20 cellular contexts compared by ENCODE assay signal in genomic region chr9:94625835-94626234, GRCh38. TPM values are rescaled to one million over a fixed set of nuclear protein-coding genes. Genes with fewer than 3 reads are reported as not detected.
DNase-seq lines count a peak whose midpoint lies in the region; ATAC-seq, FAIRE-seq and TF ChIP-seq lines count a peak whose summit lies in the region.
"Had no signal": no experiment of that assay in that cellular context is flagged by ENCODE, and none has a peak within 500 bp of the region (broad histone marks: within the 10 kb centered on the region; RNA-seq: fewer than 3 reads in every experiment).

No MANE protein-coding gene starts in this region.

- H2AFZ ChIP-seq in DND-41 (ENCODE audit: low read depth, low read length) (no peak overlapping the region), OCI-LY7 (ENCODE audit: low read length) (no peak overlapping the region)
- H2AFZ ChIP-seq: GM23338 had no signal

- H4K20me1 ChIP-seq in DND-41 (ENCODE audit: insufficient read depth, low read length) (no peaks in the 10 kb centered on the region), OCI-LY7 (ENCODE audit: insufficient read depth, low read length) (no peaks in the 10 kb centered on the region)

- H3K27ac ChIP-seq in DND-41 (ENCODE audit: low read length) (no peak overlapping the region), OCI-LY7 (ENCODE audit: low read depth, low read length, poor library complexity, severe bottlenecking) (no peak overlapping the region)

- H3K36me3 Mint-ChIP-seq in dendritic cell treated with granulocyte-macrophage colony-stimulating factor and Interleukin-4, amounts not matched to agents 40 ng/mL and 50 ng/mL, for 4 days (ENCODE audit: low read depth): peaks cover 65% of the 10 kb centered on the region
- no peaks in the 10 kb centered on the region for H3K36me3 Mint-ChIP-seq in stimulated activated naive B cell treated with anti-CD40 and anti-IgM and Interleukin-4, amounts not matched to agents 10 μg/mL and 1 μg/mL and 100 μg/mL, for 72 hours

- no peak overlapping the region for H3K9ac ChIP-seq in DND-41 (ENCODE audit: low read depth, low read length)

- ATAC-seq in DND-41 (ENCODE audit: insufficient read depth, low read depth): peak; percentile 67
- no peak for ATAC-seq in stimulated activated naive B cell treated with anti-CD40 and anti-IgM and Interleukin-4, amounts not matched to agents 10 μg/mL and 1 μg/mL and 100 μg/mL, for 72 hours (replicated peaks)
- ATAC-seq: GM23338, HepG2 had no signal

- DNase-seq in DND-41 (peak; percentile 29), OCI-LY7 (ENCODE audit: low spot score) (peak; percentile 35), D721Med (ENCODE audit: insufficient read length, low spot score) (no peak), NCI-H187 (lab: John Stamatoyannopoulos, UW) (no peak), MV-4-11 (lab: John Stamatoyannopoulos, UW) (no peak)
- DNase-seq in stimulated activated naive B cell treated with anti-CD40 and anti-IgM and Interleukin-4, amounts not matched to agents 10 μg/mL and 1 μg/mL and 100 μg/mL, for 72 hours: no peak
- DNase-seq: ACHN; C1 segment of cervical spinal cord; Calu3; CD4-positive, alpha-beta T cell; DMS79; EL had no signal

- H3K9me3 Mint-ChIP-seq in dendritic cell treated with granulocyte-macrophage colony-stimulating factor and Interleukin-4, amounts not matched to agents 40 ng/mL and 50 ng/mL, for 4 days: no peaks in the 10 kb centered on the region
- no peaks in the 10 kb centered on the region for H3K9me3 Mint-ChIP-seq in stimulated activated naive B cell treated with anti-CD40 and anti-IgM and Interleukin-4, amounts not matched to agents 10 μg/mL and 1 μg/mL and 100 μg/mL, for 72 hours
- H3K9me3 Mint-ChIP-seq: CD4-positive, alpha-beta T cell; GM23338 had no signal

- H3K9me3 ChIP-seq in DND-41 (ENCODE audit: insufficient read depth, low read length, severe bottlenecking): no peaks in the 10 kb centered on the region
- no peaks in the 10 kb centered on the region for H3K9me3 ChIP-seq in OCI-LY7 (ENCODE audit: low read length)
- H3K9me3 ChIP-seq: HAP-1 had no signal

- POLR2A ChIA-PET in OCI-LY7 (lab: Charles Lee): interaction anchor here (0.9 kb wide), 1 partner anchor 30 kb away, joined by 3 read pairs; no protein-coding TSS in a partner anchor

- no peak for FAIRE-seq in D721Med (lab: Jason Lieb, UNC)
- FAIRE-seq: G401.6, GM12891, HepG2, HTR-8/SVneo had no signal

- no TSS peak for BruUV-seq in OCI-LY7 (replicated peaks; lab: Mats Ljungman, UMichigan)

- no peaks in the 10 kb centered on the region for H3K36me3 ChIP-seq in DND-41 (ENCODE audit: insufficient read depth, low read length)
- no peaks in the 10 kb centered on the region for H3K36me3 ChIP-seq in OCI-LY7 (ENCODE audit: insufficient read depth, low read length)
- H3K36me3 ChIP-seq: HAP-1 had no signal

- H3K4me1 Mint-ChIP-seq in dendritic cell treated with granulocyte-macrophage colony-stimulating factor and Interleukin-4, amounts not matched to agents 40 ng/mL and 50 ng/mL, for 4 days (ENCODE audit: low read depth): peaks cover 49% of the 10 kb centered on the region
- no peaks in the 10 kb centered on the region for H3K4me1 Mint-ChIP-seq in stimulated activated naive B cell treated with anti-CD40 and anti-IgM and Interleukin-4, amounts not matched to agents 10 μg/mL and 1 μg/mL and 100 μg/mL, for 72 hours

- H3K27ac Mint-ChIP-seq in dendritic cell treated with granulocyte-macrophage colony-stimulating factor and Interleukin-4, amounts not matched to agents 40 ng/mL and 50 ng/mL, for 4 days: peak overlapping the region; percentile 76
- peak overlapping the region; percentile 31 for H3K27ac Mint-ChIP-seq in stimulated activated naive B cell treated with anti-CD40 and anti-IgM and Interleukin-4, amounts not matched to agents 10 μg/mL and 1 μg/mL and 100 μg/mL, for 72 hours
- H3K27ac Mint-ChIP-seq: CD4-positive, alpha-beta T cell; GM23338 had no signal

- TF ChIP-seq CTCF in DND-41 (IDR thresholded peaks at IDR 0.05; ENCODE audit: borderline replicate concordance, extremely low read depth, low read length, poor library complexity, severe bottlenecking) (no peak), OCI-LY7 (conservative IDR thresholded peaks at IDR 0.05; ENCODE audit: low read length) (no peak), D721Med (IDR thresholded peaks at IDR 0.05; ENCODE audit: insufficient read depth, missing control alignments) (no peak)

- H3K27me3 Mint-ChIP-seq in dendritic cell treated with granulocyte-macrophage colony-stimulating factor and Interleukin-4, amounts not matched to agents 40 ng/mL and 50 ng/mL, for 4 days: no peaks in the 10 kb centered on the region
- peaks cover 0 to 7% of the 10 kb centered on the region in 2 donors for H3K27me3 Mint-ChIP-seq in stimulated activated naive B cell treated with anti-CD40 and anti-IgM and Interleukin-4, amounts not matched to agents 10 μg/mL and 1 μg/mL and 100 μg/mL, for 72 hours
- H3K27me3 Mint-ChIP-seq: CD4-positive, alpha-beta T cell had no signal

- H3K4me3 Mint-ChIP-seq in dendritic cell treated with granulocyte-macrophage colony-stimulating factor and Interleukin-4, amounts not matched to agents 40 ng/mL and 50 ng/mL, for 4 days: no peak overlapping the region
- H3K4me3 Mint-ChIP-seq in stimulated activated naive B cell treated with anti-CD40 and anti-IgM and Interleukin-4, amounts not matched to agents 10 μg/mL and 1 μg/mL and 100 μg/mL, for 72 hours: no peak overlapping the region
- H3K4me3 Mint-ChIP-seq: CD4-positive, alpha-beta T cell; GM23338 had no signal

- CTCF ChIA-PET in OCI-LY7 (lab: Charles Lee; ENCODE audit: unreplicated experiment): no interaction called here

- H3K4me3 ChIP-seq in DND-41 (ENCODE audit: low read depth in 1 of 2, low read length in 2 of 2): no peak overlapping the region
- no peak overlapping the region for H3K4me3 ChIP-seq in OCI-LY7 (ENCODE audit: low read depth, low read length, poor library complexity, severe bottlenecking)
- H3K4me3 ChIP-seq: GM23338, HAP-1 had no signal

- intact Hi-C loops in OCI-LY7 (cut with micrococcal nuclease; ENCODE audit: unreplicated experiment): no loop called here
- intact Hi-C loops in dendritic cell treated with granulocyte-macrophage colony-stimulating factor and Interleukin-4, amounts not matched to agents 40 ng/mL and 50 ng/mL, for 4 days (cut with micrococcal nuclease): no loop called here

- H3K27me3 ChIP-seq in DND-41 (ENCODE audit: insufficient read depth, low read length, poor library complexity): no peaks in the 10 kb centered on the region

- H3K4me1 ChIP-seq in DND-41 (ENCODE audit: insufficient read depth, low read length) (no peaks in the 10 kb centered on the region), OCI-LY7 (ENCODE audit: insufficient read depth, low read length, poor library complexity, severe bottlenecking) (no peaks in the 10 kb centered on the region)
- H3K4me1 ChIP-seq: HAP-1 had no signal

- no peaks in the 10 kb centered on the region for H3K9me2 ChIP-seq in OCI-LY7 (ENCODE audit: insufficient read depth, low read length)

- H3K79me2 ChIP-seq in DND-41 (ENCODE audit: insufficient read depth, low read length): no peaks in the 10 kb centered on the region
- H3K79me2 ChIP-seq in OCI-LY7 (ENCODE audit: insufficient read depth, low read depth, low read length): no peaks in the 10 kb centered on the region

- H3K4me2 ChIP-seq in DND-41 (ENCODE audit: insufficient read depth, low read length) (no peak overlapping the region), OCI-LY7 (ENCODE audit: low read length) (no peak overlapping the region)
- H3K4me2 ChIP-seq: GM23338 had no signal

RNA-seq across cellular contexts. Expression of gene FBP1, which starts 13.5 kb away (rescaled TPM):
- total RNA-seq in OCI-LY7 (2014; rRNA removed; shearing (Covaris generic)): 70.0 and 79.1 TPM in 2 replicates
- 63.9 and 94.1 TPM in 2 replicates for total RNA-seq in OCI-LY7 (2022)

RNA-seq across cellular contexts. Expression of gene FBP2, which starts 32.2 kb away (rescaled TPM):
- not detected in 2 replicates for total RNA-seq in OCI-LY7 (2014; rRNA removed; shearing (Covaris generic))
- not detected in 2 replicates for total RNA-seq in OCI-LY7 (2022)
- total RNA-seq: A172; Calu3; CD4-positive, alpha-beta T cell; GM23338; HepG2 had no signal

Comparison
In these comparisons a context has a peak if more than half of its experiments do, and no peak if none do; other contexts are left out.
1. DNase-seq: peak in DND-41 (single experiment) and OCI-LY7 (single experiment); none in stimulated activated naive B cell treated with anti-CD40 and anti-IgM and Interleukin-4, amounts not matched to agents 10 μg/mL and 1 μg/mL and 100 μg/mL, for 72 hours (single experiment), D721Med (single experiment), NCI-H187 (0 of 2) and MV-4-11 (single experiment).